ENCODE assay signal across 16 cellular contexts in genomic region chr21:38499296-38499695, GRCh38. TPM values are rescaled to one million over a fixed set of nuclear protein-coding genes. Genes with fewer than 3 reads are reported as not detected.
DNase-seq lines count a peak whose midpoint lies in the region; ATAC-seq and TF ChIP-seq lines count a peak whose summit lies in the region.
"Had no signal": no experiment of that assay in that cellular context is flagged by ENCODE, and none has a peak within 500 bp of the region (broad histone marks: within the 10 kb centered on the region; RNA-seq: fewer than 3 reads in every experiment).

No MANE protein-coding gene starts in this region.

- H4K91ac ChIP-seq in mesenchymal stem cell (ENCODE audit: low read length): no peak overlapping the region

- no peaks in the 10 kb centered on the region for H3K9me3 Mint-ChIP-seq in chondrocyte (ENCODE audit: low read depth)
- H3K9me3 Mint-ChIP-seq: naive thymus-derived CD8-positive, alpha-beta T cell had no signal

- no peak overlapping the region for H3K27ac Mint-ChIP-seq in chondrocyte (ENCODE audit: unreplicated experiment)

- H2BK15ac ChIP-seq in mesenchymal stem cell (ENCODE audit: low read depth, poor library complexity, severe bottlenecking): no peak overlapping the region

- no peak overlapping the region for H3K4me3 Mint-ChIP-seq in chondrocyte (ENCODE audit: unreplicated experiment)
- H3K4me3 Mint-ChIP-seq: naive thymus-derived CD8-positive, alpha-beta T cell had no signal

- no peak overlapping the region for H3K14ac ChIP-seq in mesenchymal stem cell (ENCODE audit: low read length in 2 of 2)

- H3K27me3 Mint-ChIP-seq in chondrocyte (ENCODE audit: low read depth): no peaks in the 10 kb centered on the region

- TF ChIP-seq CTCF in RWPE2 (IDR thresholded peaks at IDR 0.05; ENCODE audit: poor library complexity, severe bottlenecking) (no peak), esophagus muscularis mucosa (IDR thresholded peaks at IDR 0.05) (no peak), chondrocyte (IDR thresholded peaks at IDR 0.05) (no peak)

- no peak overlapping the region for H2BK5ac ChIP-seq in mesenchymal stem cell (ENCODE audit: low read depth, low read length, poor library complexity, severe bottlenecking)

- WGBS in esophagus muscularis mucosa: 66% methylated on average over 6 of the region's 6 CpGs
- 8% methylated on average over 5 of the region's 6 CpGs for WGBS in mesenchymal stem cell

- H3K4me1 Mint-ChIP-seq in chondrocyte (ENCODE audit: low read depth): peaks cover 79% of the 10 kb centered on the region

- H3K4ac ChIP-seq in mesenchymal stem cell (ENCODE audit: low read depth in 1 of 2, low read length in 2 of 2): no peak overlapping the region

- H3K4me3 ChIP-seq in RWPE2 (ENCODE audit: severe bottlenecking) (no peak overlapping the region), esophagus muscularis mucosa (no peak overlapping the region), mesenchymal stem cell (ENCODE audit: insufficient read depth in 1 of 2, low read depth in 1 of 2, low read length in 2 of 2) (no peak overlapping the region), subcutaneous abdominal adipose tissue (ENCODE audit: low read depth in 1 of 5, low read length in 5 of 5) (peak overlapping the region in 1 of 5 donors; percentile 18)

- peak overlapping the region in 1 of 2 experiments; percentile 34 for H3K18ac ChIP-seq in mesenchymal stem cell (ENCODE audit: low read depth in 1 of 2, low read length in 2 of 2)

- H2BK12ac ChIP-seq in mesenchymal stem cell (ENCODE audit: low read length in 2 of 2): peak overlapping the region in 1 of 2 experiments; percentile 42

- no peak overlapping the region for H2BK120ac ChIP-seq in mesenchymal stem cell (ENCODE audit: low read depth, low read length)

- H3K9ac ChIP-seq in mesenchymal stem cell (ENCODE audit: low read length) (no peak overlapping the region), subcutaneous abdominal adipose tissue (ENCODE audit: low read length in 5 of 5) (no peak overlapping the region)

- H3K4me1 ChIP-seq in RWPE2 (ENCODE audit: insufficient read depth, poor library complexity, severe bottlenecking) (peaks cover 17% of the 10 kb centered on the region), esophagus muscularis mucosa (no peaks in the 10 kb centered on the region), mesenchymal stem cell (ENCODE audit: control insufficient read depth, insufficient read depth, low read depth, low read length) (peaks cover 5% of the 10 kb centered on the region), subcutaneous abdominal adipose tissue (ENCODE audit: control insufficient read depth in 5 of 5, insufficient read depth in 5 of 5, low read length in 5 of 5) (peaks cover 0 to 15% (median 0%) of the 10 kb centered on the region in 5 donors)

- H4K8ac ChIP-seq in mesenchymal stem cell (ENCODE audit: low read length): no peak overlapping the region

- peak overlapping the region; percentile 42 for H2AFZ ChIP-seq in mesenchymal stem cell (ENCODE audit: low read depth, low read length)

- no peaks in the 10 kb centered on the region for H3K79me1 ChIP-seq in mesenchymal stem cell (replicated peaks; ENCODE audit: low read length, poor library complexity, severe bottlenecking)

- DNase-seq in RWPE2 (ENCODE audit: low spot score): no peak
- DNase-seq in esophagus muscularis mucosa (ENCODE audit: extremely low spot score): peak; percentile 50
- DNase-seq in mesenchymal stem cell: peak; percentile 14
- no peak for DNase-seq in chondrocyte (ENCODE audit: low spot score)
- DNase-seq in SKM-1 (lab: John Stamatoyannopoulos, UW; ENCODE audit: unreplicated experiment): no peak
- DNase-seq: activated naive CD4-positive, alpha-beta T cell; activated T-cell treated with anti-CD3 and anti-CD28 coated beads for 4 hours; COR-L47; MM.1S; naive thymus-derived CD8-positive, alpha-beta T cell; stimulated activated CD4-positive, alpha-beta T cell treated with anti-CD3 and anti-CD28 coated beads, Interleukin-15, amount 100 ng/mL, for 24 hours; stimulated activated naive CD8-positive, alpha-beta T cell treated with anti-CD3 and anti-CD28 coated beads, Interleukin-15, Interleukin-2, amounts not matched to agents 100 U/mL and 50 U/mL, for 24 hours had no signal

- H3K9me3 ChIP-seq in RWPE2 (ENCODE audit: severe bottlenecking): no peaks in the 10 kb centered on the region
- no peaks in the 10 kb centered on the region for H3K9me3 ChIP-seq in esophagus muscularis mucosa
- no peaks in the 10 kb centered on the region for H3K9me3 ChIP-seq in mesenchymal stem cell (ENCODE audit: control insufficient read depth, low read length)
- no peaks in the 10 kb centered on the region for H3K9me3 ChIP-seq in subcutaneous abdominal adipose tissue (ENCODE audit: control insufficient read depth in 5 of 5, low read length in 5 of 5)

- TF ChIP-seq POLR2A in esophagus muscularis mucosa (IDR thresholded peaks at IDR 0.05; ENCODE audit: low read depth): no peak

- peaks cover 4% of the 10 kb centered on the region for H3K36me3 Mint-ChIP-seq in chondrocyte (ENCODE audit: low read depth)
- H3K36me3 Mint-ChIP-seq: naive thymus-derived CD8-positive, alpha-beta T cell had no signal

- H3K36me3 ChIP-seq in RWPE2 (ENCODE audit: low read depth) (no peaks in the 10 kb centered on the region), esophagus muscularis mucosa (no peaks in the 10 kb centered on the region), mesenchymal stem cell (ENCODE audit: control insufficient read depth in 1 of 2, insufficient read depth in 2 of 2, low read depth in 1 of 2, low read length in 2 of 2) (no peaks in the 10 kb centered on the region), subcutaneous abdominal adipose tissue (ENCODE audit: control insufficient read depth in 5 of 5, insufficient read depth in 5 of 5, low read length in 5 of 5) (no peaks in the 10 kb centered on the region)

- H3K27ac ChIP-seq in RWPE2 (ENCODE audit: poor library complexity, severe bottlenecking) (peak overlapping the region; percentile 15), esophagus muscularis mucosa (replicated peaks in 1 of 4) (peak overlapping the region; percentile 55 to 66 (median 58)), mesenchymal stem cell (ENCODE audit: low read length, poor library complexity, severe bottlenecking) (no peak overlapping the region), subcutaneous abdominal adipose tissue (ENCODE audit: low read depth, low read length) (peak overlapping the region; percentile 71)

- ATAC-seq in RWPE2 (ENCODE audit: low read depth) (no peak), GM21381 (IDR thresholded peaks at IDR 0.05; ENCODE audit: unreplicated experiment) (no peak), GM18870 (IDR thresholded peaks at IDR 0.05; ENCODE audit: unreplicated experiment) (no peak)
- ATAC-seq: naive thymus-derived CD8-positive, alpha-beta T cell; Panc1; stimulated activated naive CD8-positive, alpha-beta T cell treated with anti-CD3 and anti-CD28 coated beads, Interleukin-15, Interleukin-2, amounts not matched to agents 100 U/mL and 50 U/mL, for 24 hours had no signal

- no peak overlapping the region for H3K23ac ChIP-seq in mesenchymal stem cell (ENCODE audit: low read length in 2 of 2)

- H3K27me3 ChIP-seq in RWPE2 (ENCODE audit: insufficient read depth, poor library complexity, severe bottlenecking) (no peaks in the 10 kb centered on the region), esophagus muscularis mucosa (peaks cover 0 to 10% (median 0%) of the 10 kb centered on the region in 4 donors), mesenchymal stem cell (ENCODE audit: control insufficient read depth in 1 of 2, insufficient read depth in 1 of 2, low read length in 2 of 2) (no peaks in the 10 kb centered on the region), subcutaneous abdominal adipose tissue (ENCODE audit: control insufficient read depth in 5 of 5, insufficient read depth in 4 of 5, low read length in 5 of 5) (peaks cover 0 to 4% (median 3%) of the 10 kb centered on the region in 5 donors)

- intact Hi-C loops in esophagus muscularis mucosa (cut with DNase I): no loop called here

- no peak overlapping the region for H3K4me2 ChIP-seq in mesenchymal stem cell (ENCODE audit: low read length, poor library complexity, severe bottlenecking)

- H2AK5ac ChIP-seq in mesenchymal stem cell (ENCODE audit: low read length, severe bottlenecking): no peak overlapping the region

- TF ChIP-seq EP300 in esophagus muscularis mucosa (IDR thresholded peaks at IDR 0.05): peak; percentile 2

RNA-seq across cellular contexts. Expression of gene ERG, which starts 1.0 kb away (rescaled TPM):
- total RNA-seq in esophagus muscularis mucosa (10 to 100 TPM in 2 of 4 donors, 1 to 10 TPM in 2; 3.7 to 13.3 (median 10.6) TPM), chondrocyte (33.4 to 39.8 TPM (median 34.8 TPM) in 3 replicates)
- polyA plus RNA-seq in mesenchymal stem cell (2013, experiment 1 of 2): 0.48 TPM
- 0.45 TPM for polyA plus RNA-seq in mesenchymal stem cell (2013, experiment 2 of 2)
- total RNA-seq: naive thymus-derived CD8-positive, alpha-beta T cell had no signal
- polyA plus RNA-seq: naive thymus-derived CD8-positive, alpha-beta T cell had no signal

Comparison
In these comparisons a context has a peak if more than half of its experiments do, and no peak if none do; other contexts are left out.
1. DNase-seq: peak in esophagus muscularis mucosa (single experiment) and mesenchymal stem cell (single experiment); none in RWPE2 (single experiment), chondrocyte (single experiment) and SKM-1 (single experiment).